In the genomic region with DNA sequence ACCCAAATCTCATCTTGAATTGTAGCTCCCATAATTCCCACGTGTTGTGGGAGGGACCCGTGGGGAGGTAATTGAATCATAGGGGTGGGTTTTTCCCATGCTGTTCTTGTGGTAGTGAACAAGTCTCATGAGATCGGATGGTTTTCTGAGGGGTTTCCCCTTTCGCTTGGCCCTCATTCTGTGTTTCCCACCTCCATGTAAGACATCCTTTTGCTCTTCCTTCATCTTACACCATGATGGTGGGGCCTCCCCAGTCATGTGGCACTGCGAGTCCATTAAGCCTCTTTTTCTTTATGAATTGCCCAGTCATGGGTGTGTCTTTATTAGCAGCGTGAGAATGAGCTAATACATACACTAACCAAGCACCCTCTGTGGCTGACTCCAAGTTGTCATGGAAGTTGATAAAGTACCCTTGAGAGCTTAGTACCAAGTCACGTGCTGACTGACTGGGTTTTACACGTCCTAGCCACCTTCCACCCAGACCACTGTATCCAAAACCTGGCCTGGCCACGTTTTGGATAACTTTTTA, we compare ENCODE assay signal across 16 cellular contexts.
"Had no signal": no experiment of that assay in that cellular context is flagged by ENCODE, and none has a peak within 500 bp of the region (broad histone marks: within the 10 kb centered on the region; RNA-seq: fewer than 3 reads in every experiment).

No MANE protein-coding gene starts in this region.

- H3K27ac ChIP-seq: ascending aorta, coronary artery, gastroesophageal sphincter, parathyroid adenoma, transverse colon had no signal

- H3K36me3 ChIP-seq: ascending aorta, gastroesophageal sphincter, transverse colon had no signal

- H3K27me3 Mint-ChIP-seq: activated CD8-positive, alpha-beta memory T cell treated with anti-CD3 and anti-CD28 coated beads, Interleukin-2, amount 10 ng/mL, durations not matched to agents 7 days and 5 days had no signal

- H3K79me2 ChIP-seq: parathyroid adenoma had no signal

- H3K4me1 ChIP-seq: ascending aorta, gastroesophageal sphincter, parathyroid adenoma, transverse colon had no signal

- H3K27me3 ChIP-seq: ascending aorta, gastroesophageal sphincter, transverse colon had no signal

- H3K27ac Mint-ChIP-seq: activated CD8-positive, alpha-beta memory T cell treated with anti-CD3 and anti-CD28 coated beads, Interleukin-2, amount 10 ng/mL, durations not matched to agents 7 days and 5 days; naive B cell had no signal

- FAIRE-seq: kidney, TTC549 had no signal

- H3K36me3 Mint-ChIP-seq: activated CD8-positive, alpha-beta memory T cell treated with anti-CD3 and anti-CD28 coated beads, Interleukin-2, amount 10 ng/mL, durations not matched to agents 7 days and 5 days; naive B cell had no signal

- H3K4me3 ChIP-seq: ascending aorta, coronary artery, gastroesophageal sphincter, transverse colon had no signal

- H3K9ac ChIP-seq: parathyroid adenoma had no signal

- H3K9me3 Mint-ChIP-seq: activated T-cell treated with anti-CD3 and anti-CD28 coated beads, Interleukin-2, amount 50 U/mL, for 4 hours had no signal

- H2AFZ ChIP-seq: parathyroid adenoma had no signal

- ATAC-seq: activated CD8-positive, alpha-beta memory T cell treated with anti-CD3 and anti-CD28 coated beads, Interleukin-2, amount 10 ng/mL, durations not matched to agents 7 days and 5 days; gastroesophageal sphincter had no signal

- H3K4me3 Mint-ChIP-seq: activated CD8-positive, alpha-beta memory T cell treated with anti-CD3 and anti-CD28 coated beads, Interleukin-2, amount 10 ng/mL, durations not matched to agents 7 days and 5 days; activated T-cell treated with anti-CD3 and anti-CD28 coated beads, Interleukin-2, amount 50 U/mL, for 4 hours; naive B cell had no signal

- DNase-seq: activated CD4-positive, CD25-positive, alpha-beta regulatory T cell; activated CD8-positive, alpha-beta memory T cell treated with anti-CD3 and anti-CD28 coated beads, Interleukin-2, amount 10 ng/mL, durations not matched to agents 7 days and 5 days; activated gamma-delta T cell; activated T-cell treated with anti-CD3 and anti-CD28 coated beads, Interleukin-2, amount 50 U/mL, for 4 hours; effector CD4-positive, alpha-beta T cell; kidney; naive B cell; retina; substantia nigra; T-helper 2 cell; transverse colon had no signal

- H3K9me3 ChIP-seq: ascending aorta, transverse colon had no signal
